ENCODE assay signal across 29 cellular contexts in genomic region chrX:107440692-107441091, GRCh38. TPM values are rescaled to one million over a fixed set of nuclear protein-coding genes. Genes with fewer than 3 reads are reported as not detected.
"Had no signal": no experiment of that assay in that cellular context is flagged by ENCODE, and none has a peak within 500 bp of the region (broad histone marks: within the 10 kb centered on the region; RNA-seq: fewer than 3 reads in every experiment).

No MANE protein-coding gene starts in this region.

- H3K4me3 ChIP-seq: coronary artery, esophagus squamous epithelium, lung, pancreas, right lobe of liver, testis, tibial artery had no signal

- H3K36me3 ChIP-seq: esophagus squamous epithelium, neutrophil, pancreas, right lobe of liver, tibial artery had no signal

- H3K27me3 ChIP-seq: esophagus squamous epithelium, right lobe of liver, testis, tibial artery had no signal

- H3K9me3 ChIP-seq: esophagus squamous epithelium, neutrophil, pancreas, right lobe of liver, testis, tibial artery had no signal

- H3K9me3 Mint-ChIP-seq: memory B cell; natural killer cell treated with Interleukin-12 subunit alpha and Interleukin-12 subunit beta and Interleukin-15 and Interleukin-18, amount 100 ng/mL, for 72 hours; stimulated activated effector memory CD8-positive, alpha-beta T cell treated with anti-CD3 and anti-CD28 coated beads, Interleukin-12 subunit alpha, Interleukin-12 subunit beta, amount 100 ng/mL, for 72 hours; type B pancreatic cell had no signal

- H3K4me3 Mint-ChIP-seq: memory B cell; mesothelial cell of epicardium; natural killer cell treated with Interleukin-12 subunit alpha and Interleukin-12 subunit beta and Interleukin-15 and Interleukin-18, amount 100 ng/mL, for 72 hours; neural crest cell; stimulated activated effector memory CD8-positive, alpha-beta T cell treated with anti-CD3 and anti-CD28 coated beads, Interleukin-12 subunit alpha, Interleukin-12 subunit beta, amount 100 ng/mL, for 72 hours; type B pancreatic cell had no signal

- H3K4me1 ChIP-seq: esophagus squamous epithelium, pancreas, right lobe of liver, testis, tibial artery had no signal

- ATAC-seq: left lobe of liver; natural killer cell treated with Interleukin-12 subunit alpha and Interleukin-12 subunit beta and Interleukin-15 and Interleukin-18, amount 100 ng/mL, for 72 hours; pancreas; right lobe of liver; stimulated activated effector memory CD8-positive, alpha-beta T cell treated with anti-CD3 and anti-CD28 coated beads, Interleukin-12 subunit alpha, Interleukin-12 subunit beta, amount 100 ng/mL, for 72 hours; stimulated activated naive CD8-positive, alpha-beta T cell treated with anti-CD3 and anti-CD28 coated beads, Interleukin-15, Interleukin-2, amounts not matched to agents 100 U/mL and 50 U/mL, for 24 hours had no signal

- H3K27ac ChIP-seq: coronary artery, esophagus squamous epithelium, neutrophil, pancreas, right lobe of liver, testis, tibial artery had no signal

- FAIRE-seq: frontal cortex, keratinocyte, pancreas, urothelium cell line had no signal

- H3K36me3 Mint-ChIP-seq: memory B cell; mesothelial cell of epicardium; natural killer cell treated with Interleukin-12 subunit alpha and Interleukin-12 subunit beta and Interleukin-15 and Interleukin-18, amount 100 ng/mL, for 72 hours; stimulated activated effector memory CD8-positive, alpha-beta T cell treated with anti-CD3 and anti-CD28 coated beads, Interleukin-12 subunit alpha, Interleukin-12 subunit beta, amount 100 ng/mL, for 72 hours; type B pancreatic cell had no signal

- H3K4me1 Mint-ChIP-seq: neural crest cell; stimulated activated effector memory CD8-positive, alpha-beta T cell treated with anti-CD3 and anti-CD28 coated beads, Interleukin-12 subunit alpha, Interleukin-12 subunit beta, amount 100 ng/mL, for 72 hours had no signal

- DNase-seq: dermis blood vessel endothelial cell; effector memory CD4-positive, alpha-beta T cell; erythroblast; esophagus squamous epithelium; head of caudate nucleus; pancreas; retina; right lobe of liver; stimulated activated CD4-positive, alpha-beta T cell treated with anti-CD3 and anti-CD28 coated beads, Interleukin-2, amount 100 ng/mL, for 24 hours; stimulated activated CD4-positive, alpha-beta T cell treated with anti-CD3 and anti-CD28 coated beads, Interleukin-4, amount 100 ng/mL, for 24 hours; stimulated activated naive CD8-positive, alpha-beta T cell treated with anti-CD3 and anti-CD28 coated beads, Interleukin-15, Interleukin-2, amounts not matched to agents 100 U/mL and 50 U/mL, for 24 hours; substantia nigra; testis; tibial artery had no signal

- H3K27ac Mint-ChIP-seq: memory B cell; mesothelial cell of epicardium; natural killer cell treated with Interleukin-12 subunit alpha and Interleukin-12 subunit beta and Interleukin-15 and Interleukin-18, amount 100 ng/mL, for 72 hours; stimulated activated effector memory CD8-positive, alpha-beta T cell treated with anti-CD3 and anti-CD28 coated beads, Interleukin-12 subunit alpha, Interleukin-12 subunit beta, amount 100 ng/mL, for 72 hours; type B pancreatic cell had no signal

- H3K27me3 Mint-ChIP-seq: type B pancreatic cell had no signal

RNA-seq across cellular contexts. Expression of gene FRMPD3, which starts 8.8 kb away (rescaled TPM):
- total RNA-seq: dermis blood vessel endothelial cell, glomerular endothelial cell, left lobe of liver, pulmonary artery endothelial cell, right lobe of liver had no signal
- polyA plus RNA-seq: keratinocyte had no signal
